1 cellular context compared by ENCODE assay signal in the genomic region with DNA sequence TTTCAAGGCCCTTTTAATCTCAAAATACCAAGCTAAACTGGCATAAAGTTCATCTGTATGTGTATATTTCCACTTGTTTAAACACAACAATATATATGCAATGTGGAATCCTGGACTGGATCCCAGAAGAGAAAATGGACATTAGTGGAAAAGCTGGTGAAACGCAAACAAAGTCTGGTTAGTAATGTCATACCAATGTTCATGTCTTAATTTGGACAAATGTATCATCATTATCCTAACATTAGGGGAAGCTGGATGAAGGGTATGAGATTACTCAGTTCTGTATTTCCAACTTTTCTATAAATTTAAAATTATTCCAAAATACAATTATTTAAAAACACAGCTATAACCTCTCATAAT.
TF ChIP-seq lines count a peak whose summit lies in the region.

No MANE protein-coding gene starts in this region.

TF ChIP-seq in GM23338, 12 proteins besides CTCF, POLR2A, EP300 and RAD21 (continued from another document):
- TF ChIP-seq, protein P1, sequence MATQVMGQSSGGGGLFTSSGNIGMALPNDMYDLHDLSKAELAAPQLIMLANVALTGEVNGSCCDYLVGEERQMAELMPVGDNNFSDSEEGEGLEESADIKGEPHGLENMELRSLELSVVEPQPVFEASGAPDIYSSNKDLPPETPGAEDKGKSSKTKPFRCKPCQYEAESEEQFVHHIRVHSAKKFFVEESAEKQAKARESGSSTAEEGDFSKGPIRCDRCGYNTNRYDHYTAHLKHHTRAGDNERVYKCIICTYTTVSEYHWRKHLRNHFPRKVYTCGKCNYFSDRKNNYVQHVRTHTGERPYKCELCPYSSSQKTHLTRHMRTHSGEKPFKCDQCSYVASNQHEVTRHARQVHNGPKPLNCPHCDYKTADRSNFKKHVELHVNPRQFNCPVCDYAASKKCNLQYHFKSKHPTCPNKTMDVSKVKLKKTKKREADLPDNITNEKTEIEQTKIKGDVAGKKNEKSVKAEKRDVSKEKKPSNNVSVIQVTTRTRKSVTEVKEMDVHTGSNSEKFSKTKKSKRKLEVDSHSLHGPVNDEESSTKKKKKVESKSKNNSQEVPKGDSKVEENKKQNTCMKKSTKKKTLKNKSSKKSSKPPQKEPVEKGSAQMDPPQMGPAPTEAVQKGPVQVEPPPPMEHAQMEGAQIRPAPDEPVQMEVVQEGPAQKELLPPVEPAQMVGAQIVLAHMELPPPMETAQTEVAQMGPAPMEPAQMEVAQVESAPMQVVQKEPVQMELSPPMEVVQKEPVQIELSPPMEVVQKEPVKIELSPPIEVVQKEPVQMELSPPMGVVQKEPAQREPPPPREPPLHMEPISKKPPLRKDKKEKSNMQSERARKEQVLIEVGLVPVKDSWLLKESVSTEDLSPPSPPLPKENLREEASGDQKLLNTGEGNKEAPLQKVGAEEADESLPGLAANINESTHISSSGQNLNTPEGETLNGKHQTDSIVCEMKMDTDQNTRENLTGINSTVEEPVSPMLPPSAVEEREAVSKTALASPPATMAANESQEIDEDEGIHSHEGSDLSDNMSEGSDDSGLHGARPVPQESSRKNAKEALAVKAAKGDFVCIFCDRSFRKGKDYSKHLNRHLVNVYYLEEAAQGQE (IDR thresholded peaks at IDR 0.05; ENCODE audit: unreplicated experiment), result no peak
- TF ChIP-seq EZH2phosphoT487 (IDR thresholded peaks at IDR 0.05; ENCODE audit: unreplicated experiment) (no peak), CREB1 (CRISPR knock-in tag; IDR thresholded peaks at IDR 0.05; ENCODE audit: low read depth) (no peak), ZNF331 (CRISPR knock-in tag; IDR thresholded peaks at IDR 0.05; ENCODE audit: low read depth) (no peak)
- TF ChIP-seq, protein P2, sequence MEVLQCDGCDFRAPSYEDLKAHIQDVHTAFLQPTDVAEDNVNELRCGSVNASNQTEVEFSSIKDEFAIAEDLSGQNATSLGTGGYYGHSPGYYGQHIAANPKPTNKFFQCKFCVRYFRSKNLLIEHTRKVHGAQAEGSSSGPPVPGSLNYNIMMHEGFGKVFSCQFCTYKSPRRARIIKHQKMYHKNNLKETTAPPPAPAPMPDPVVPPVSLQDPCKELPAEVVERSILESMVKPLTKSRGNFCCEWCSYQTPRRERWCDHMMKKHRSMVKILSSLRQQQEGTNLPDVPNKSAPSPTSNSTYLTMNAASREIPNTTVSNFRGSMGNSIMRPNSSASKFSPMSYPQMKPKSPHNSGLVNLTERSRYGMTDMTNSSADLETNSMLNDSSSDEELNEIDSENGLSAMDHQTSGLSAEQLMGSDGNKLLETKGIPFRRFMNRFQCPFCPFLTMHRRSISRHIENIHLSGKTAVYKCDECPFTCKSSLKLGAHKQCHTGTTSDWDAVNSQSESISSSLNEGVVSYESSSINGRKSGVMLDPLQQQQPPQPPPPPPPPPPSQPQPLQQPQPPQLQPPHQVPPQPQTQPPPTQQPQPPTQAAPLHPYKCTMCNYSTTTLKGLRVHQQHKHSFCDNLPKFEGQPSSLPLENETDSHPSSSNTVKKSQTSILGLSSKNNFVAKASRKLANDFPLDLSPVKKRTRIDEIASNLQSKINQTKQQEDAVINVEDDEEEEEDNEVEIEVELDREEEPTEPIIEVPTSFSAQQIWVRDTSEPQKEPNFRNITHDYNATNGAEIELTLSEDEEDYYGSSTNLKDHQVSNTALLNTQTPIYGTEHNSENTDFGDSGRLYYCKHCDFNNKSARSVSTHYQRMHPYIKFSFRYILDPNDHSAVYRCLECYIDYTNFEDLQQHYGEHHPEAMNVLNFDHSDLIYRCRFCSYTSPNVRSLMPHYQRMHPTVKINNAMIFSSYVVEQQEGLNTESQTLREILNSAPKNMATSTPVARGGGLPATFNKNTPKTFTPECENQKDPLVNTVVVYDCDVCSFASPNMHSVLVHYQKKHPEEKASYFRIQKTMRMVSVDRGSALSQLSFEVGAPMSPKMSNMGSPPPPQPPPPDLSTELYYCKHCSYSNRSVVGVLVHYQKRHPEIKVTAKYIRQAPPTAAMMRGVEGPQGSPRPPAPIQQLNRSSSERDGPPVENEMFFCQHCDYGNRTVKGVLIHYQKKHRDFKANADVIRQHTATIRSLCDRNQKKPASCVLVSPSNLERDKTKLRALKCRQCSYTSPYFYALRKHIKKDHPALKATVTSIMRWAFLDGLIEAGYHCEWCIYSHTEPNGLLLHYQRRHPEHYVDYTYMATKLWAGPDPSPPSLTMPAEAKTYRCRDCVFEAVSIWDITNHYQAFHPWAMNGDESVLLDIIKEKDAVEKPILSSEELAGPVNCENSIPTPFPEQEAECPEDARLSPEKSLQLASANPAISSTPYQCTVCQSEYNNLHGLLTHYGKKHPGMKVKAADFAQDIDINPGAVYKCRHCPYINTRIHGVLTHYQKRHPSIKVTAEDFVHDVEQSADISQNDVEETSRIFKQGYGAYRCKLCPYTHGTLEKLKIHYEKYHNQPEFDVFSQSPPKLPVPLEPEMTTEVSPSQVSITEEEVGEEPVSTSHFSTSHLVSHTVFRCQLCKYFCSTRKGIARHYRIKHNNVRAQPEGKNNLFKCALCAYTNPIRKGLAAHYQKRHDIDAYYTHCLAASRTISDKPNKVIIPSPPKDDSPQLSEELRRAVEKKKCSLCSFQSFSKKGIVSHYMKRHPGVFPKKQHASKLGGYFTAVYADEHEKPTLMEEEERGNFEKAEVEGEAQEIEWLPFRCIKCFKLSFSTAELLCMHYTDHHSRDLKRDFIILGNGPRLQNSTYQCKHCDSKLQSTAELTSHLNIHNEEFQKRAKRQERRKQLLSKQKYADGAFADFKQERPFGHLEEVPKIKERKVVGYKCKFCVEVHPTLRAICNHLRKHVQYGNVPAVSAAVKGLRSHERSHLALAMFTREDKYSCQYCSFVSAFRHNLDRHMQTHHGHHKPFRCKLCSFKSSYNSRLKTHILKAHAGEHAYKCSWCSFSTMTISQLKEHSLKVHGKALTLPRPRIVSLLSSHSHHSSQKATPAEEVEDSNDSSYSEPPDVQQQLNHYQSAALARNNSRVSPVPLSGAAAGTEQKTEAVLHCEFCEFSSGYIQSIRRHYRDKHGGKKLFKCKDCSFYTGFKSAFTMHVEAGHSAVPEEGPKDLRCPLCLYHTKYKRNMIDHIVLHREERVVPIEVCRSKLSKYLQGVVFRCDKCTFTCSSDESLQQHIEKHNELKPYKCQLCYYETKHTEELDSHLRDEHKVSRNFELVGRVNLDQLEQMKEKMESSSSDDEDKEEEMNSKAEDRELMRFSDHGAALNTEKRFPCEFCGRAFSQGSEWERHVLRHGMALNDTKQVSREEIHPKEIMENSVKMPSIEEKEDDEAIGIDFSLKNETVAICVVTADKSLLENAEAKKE (CRISPR knock-in tag; IDR thresholded peaks at IDR 0.05), result no peak
TF ChIP-seq in GM23338: peak in this region for 0.
